Comparison of ENCODE assay signal across 34 cellular contexts in the genomic region with DNA sequence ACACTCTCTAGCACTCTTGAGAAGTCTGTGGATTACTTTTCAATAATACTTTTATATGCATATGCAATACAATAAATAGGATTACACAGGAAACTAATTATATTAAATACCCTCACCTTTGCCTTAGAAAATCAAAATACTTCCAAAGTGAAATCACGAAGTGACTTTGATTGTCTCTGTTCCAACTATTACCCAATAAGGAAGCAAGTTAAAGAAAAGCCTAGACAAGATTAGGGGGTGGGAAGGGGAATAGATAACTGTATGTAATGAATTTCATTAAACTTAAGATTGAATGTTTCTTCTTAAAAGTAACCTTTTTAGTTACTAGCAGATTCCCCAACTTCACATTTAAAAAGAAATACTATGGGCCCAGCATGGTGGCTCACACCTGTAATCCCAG.
DNase-seq lines count a peak whose midpoint lies in the region; ATAC-seq, FAIRE-seq and TF ChIP-seq lines count a peak whose summit lies in the region.
"Had no signal": no experiment of that assay in that cellular context is flagged by ENCODE, and none has a peak within 500 bp of the region (broad histone marks: within the 10 kb centered on the region; RNA-seq: fewer than 3 reads in every experiment).

No MANE protein-coding gene starts in this region.

- no peak overlapping the region for H3K14ac ChIP-seq in trophoblast cell (ENCODE audit: low read length)

- FAIRE-seq in small intestine (lab: Jason Lieb, UNC): no peak
- FAIRE-seq: A204.1, A549, D721Med had no signal

- H2AFZ ChIP-seq in trophoblast cell (ENCODE audit: insufficient read depth, low read length, poor library complexity): no peak overlapping the region
- H2AFZ ChIP-seq in PC-9: no peak overlapping the region

- no peak overlapping the region for H3K9ac ChIP-seq in trophoblast cell (ENCODE audit: low read length)
- H3K9ac ChIP-seq: BLaER1; BLaER1 treated with 17β-estradiol and CSF1 and Interleukin-3, amounts not matched to agents 10 nM and 100 nM had no signal

- no peak for DNase-seq in body of pancreas
- DNase-seq in iris pigment epithelial cell (ENCODE audit: low read depth): peak; percentile 5
- DNase-seq in left colon: no peak
- DNase-seq in small intestine: peak; percentile 27
- no peak for DNase-seq in kidney tubule cell (ENCODE audit: low spot score)
- no peak for DNase-seq in trophoblast cell
- DNase-seq in PC-9: no peak
- DNase-seq: 8988T; ACHN; AML-193; BE2C; C1 segment of cervical spinal cord; Caco-2; Calu3; CD4-positive, alpha-beta memory T cell; CD4-positive, alpha-beta T cell; CD4-positive, CD25-positive, alpha-beta regulatory T cell; CD8-positive, alpha-beta memory T cell; CD8-positive, alpha-beta T cell; COR-L47; DMS 273 treated with DMSO at 0.1 percent for 48 hours; DMS153; DMS79; DMS79 treated with DMSO at 0.1 percent for 48 hours; DND-41; EL had no signal

- no peaks in the 10 kb centered on the region for H3K36me3 ChIP-seq in body of pancreas (replicated peaks in 1 of 2; ENCODE audit: insufficient read depth in 1 of 2, low read depth in 2 of 2)
- H3K36me3 ChIP-seq in small intestine (ENCODE audit: control insufficient read depth in 2 of 2, insufficient read depth in 2 of 2, low read length in 2 of 2): no peaks in the 10 kb centered on the region
- no peaks in the 10 kb centered on the region for H3K36me3 ChIP-seq in trophoblast cell (ENCODE audit: control insufficient read depth in 1 of 2, insufficient read depth in 2 of 2, low read length in 2 of 2)
- H3K36me3 ChIP-seq in PC-9 (ENCODE audit: low read depth): no peaks in the 10 kb centered on the region
- H3K36me3 ChIP-seq: BE2C; BLaER1; BLaER1 treated with 17β-estradiol and CSF1 and Interleukin-3, amounts not matched to agents 10 nM and 100 nM had no signal

- ATAC-seq in body of pancreas (peak; percentile 58), left colon (peak; percentile 38), GM18502 (IDR thresholded peaks at IDR 0.05; ENCODE audit: poor library complexity, unreplicated experiment) (no peak)
- ATAC-seq: A549; CD8-positive, alpha-beta T cell had no signal

- H3K4me3 ChIP-seq in body of pancreas (no peak overlapping the region), small intestine (ENCODE audit: low read depth in 1 of 2, low read length in 2 of 2) (no peak overlapping the region), trophoblast cell (ENCODE audit: low read depth, low read length) (no peak overlapping the region), PC-9 (no peak overlapping the region)
- H3K4me3 ChIP-seq: A549; BLaER1; BLaER1 treated with 17β-estradiol and CSF1 and Interleukin-3, amounts not matched to agents 10 nM and 100 nM had no signal

- CTCF ChIA-PET in PC-9 (lab: Charles Lee): no interaction called here

- H4K20me1 ChIP-seq in PC-9 (ENCODE audit: insufficient read depth): no peaks in the 10 kb centered on the region
- H4K20me1 ChIP-seq: BLaER1; BLaER1 treated with 17β-estradiol and CSF1 and Interleukin-3, amounts not matched to agents 10 nM and 100 nM had no signal

- H3K9me3 ChIP-seq in body of pancreas (no peaks in the 10 kb centered on the region), small intestine (ENCODE audit: control insufficient read depth, low read depth) (no peaks in the 10 kb centered on the region), trophoblast cell (ENCODE audit: insufficient read depth, low read depth, low read length) (no peaks in the 10 kb centered on the region), PC-9 (ENCODE audit: insufficient read depth, low read depth) (no peaks in the 10 kb centered on the region)
- H3K9me3 ChIP-seq: A549; BE2C; BLaER1; BLaER1 treated with 17β-estradiol and CSF1 and Interleukin-3, amounts not matched to agents 10 nM and 100 nM; Caco-2 had no signal

- H4K8ac ChIP-seq in trophoblast cell (ENCODE audit: low read depth, low read length): no peak overlapping the region

- H3F3A ChIP-seq in PC-9 (ENCODE audit: insufficient read depth, low read depth): no peaks in the 10 kb centered on the region

- H3K4me1 ChIP-seq in body of pancreas (peaks cover 11% of the 10 kb centered on the region), small intestine (ENCODE audit: control insufficient read depth in 2 of 2, insufficient read depth in 1 of 2, low read depth in 1 of 2, low read length in 1 of 2) (no peaks in the 10 kb centered on the region), trophoblast cell (ENCODE audit: control insufficient read depth in 1 of 2, insufficient read depth in 2 of 2, low read length in 2 of 2) (no peaks in the 10 kb centered on the region), PC-9 (replicated peaks; ENCODE audit: insufficient read depth) (no peaks in the 10 kb centered on the region; the same call in 1 of the 2 replicates)
- H3K4me1 ChIP-seq: A549; BLaER1; BLaER1 treated with 17β-estradiol and CSF1 and Interleukin-3, amounts not matched to agents 10 nM and 100 nM; Caco-2 had no signal

- H3K27me3 ChIP-seq in body of pancreas: no peaks in the 10 kb centered on the region
- H3K27me3 ChIP-seq in small intestine (ENCODE audit: control insufficient read depth in 2 of 2, insufficient read depth in 2 of 2, low read length in 2 of 2): no peaks in the 10 kb centered on the region
- H3K27me3 ChIP-seq in trophoblast cell (ENCODE audit: insufficient read depth, low read length): no peaks in the 10 kb centered on the region
- H3K27me3 ChIP-seq in PC-9 (ENCODE audit: insufficient read depth, low read depth): no peaks in the 10 kb centered on the region
- H3K27me3 ChIP-seq: BE2C; BLaER1; BLaER1 treated with 17β-estradiol and CSF1 and Interleukin-3, amounts not matched to agents 10 nM and 100 nM had no signal

- H3K27ac ChIP-seq in body of pancreas: no peak overlapping the region
- H3K27ac ChIP-seq in small intestine (ENCODE audit: low read depth in 1 of 2, low read length in 1 of 2): no peak overlapping the region
- H3K27ac ChIP-seq in trophoblast cell (ENCODE audit: low read depth, low read length): no peak overlapping the region
- H3K27ac ChIP-seq in PC-9: no peak overlapping the region
- H3K27ac ChIP-seq: 22Rv1; A549; BLaER1; BLaER1 treated with 17β-estradiol and CSF1 and Interleukin-3, amounts not matched to agents 10 nM and 100 nM; C4-2B had no signal

- H3K79me2 ChIP-seq in trophoblast cell (ENCODE audit: control insufficient read depth, insufficient read depth, low read length, poor library complexity) (no peaks in the 10 kb centered on the region), PC-9 (ENCODE audit: low read depth) (no peaks in the 10 kb centered on the region)

- no peak overlapping the region for H4K91ac ChIP-seq in trophoblast cell (ENCODE audit: low read depth, low read length)

- H2BK120ac ChIP-seq in trophoblast cell (ENCODE audit: insufficient read depth, low read length, poor library complexity): no peak overlapping the region

- TF ChIP-seq POLR2A in body of pancreas (IDR thresholded peaks at IDR 0.05): no peak

- no peaks in the 10 kb centered on the region for H3K9me2 ChIP-seq in PC-9 (ENCODE audit: insufficient read depth)

- H3K79me1 ChIP-seq in trophoblast cell (ENCODE audit: low read length): no peaks in the 10 kb centered on the region

- H2AK5ac ChIP-seq in trophoblast cell (ENCODE audit: low read length): no peak overlapping the region

- POLR2A ChIA-PET in PC-9 (lab: Charles Lee; ENCODE audit: unreplicated experiment): interaction anchor here (0.5 kb wide), 1 partner anchor 67 kb away, joined by 5 read pairs; a partner anchor contains a TSS

- H3K4ac ChIP-seq in trophoblast cell (ENCODE audit: low read depth, low read length): no peak overlapping the region

- no peak overlapping the region for H4K12ac ChIP-seq in trophoblast cell (ENCODE audit: low read depth, low read length)

- 0 to 7% methylated on average over 1 of the region's 1 CpG for WGBS in body of pancreas, 2 donors
- WGBS in small intestine, 3 donors: 3 to 24% (median 9%) methylated on average over 1 of the region's 1 CpG
- no CpG with 5 or more reads among the region's 1 CpG for WGBS in trophoblast cell (ENCODE audit: extremely low coverage, insufficient coverage, insufficient read length)

- BruUV-seq in PC-9 (replicated peaks; lab: Mats Ljungman, UMichigan): no TSS peak

- no peak overlapping the region for H3K4me2 ChIP-seq in trophoblast cell (ENCODE audit: low read length)
- H3K4me2 ChIP-seq in PC-9: no peak overlapping the region
- H3K4me2 ChIP-seq: A549; BLaER1; BLaER1 treated with 17β-estradiol and CSF1 and Interleukin-3, amounts not matched to agents 10 nM and 100 nM had no signal

- no peak overlapping the region for H3K23ac ChIP-seq in trophoblast cell (ENCODE audit: low read length)

- H2BK12ac ChIP-seq in trophoblast cell (ENCODE audit: low read length): no peak overlapping the region

- no peak overlapping the region for H3K18ac ChIP-seq in trophoblast cell (ENCODE audit: low read length)

- no peak overlapping the region for H2BK5ac ChIP-seq in trophoblast cell (ENCODE audit: low read depth, low read length, poor library complexity)

- intact Hi-C loops in body of pancreas (cut with DNase I): no loop called here
- intact Hi-C loops in left colon (cut with DNase I, micrococcal nuclease): no loop called here
- intact Hi-C loops in PC-9 (cut with micrococcal nuclease; ENCODE audit: unreplicated experiment): no loop called here

- TF ChIP-seq CTCF in body of pancreas (IDR thresholded peaks at IDR 0.05): no peak
- no peak for TF ChIP-seq CTCF in PC-9 (conservative IDR thresholded peaks at IDR 0.05)

Comparison
In these comparisons a context has a peak if more than half of its experiments do, and no peak if none do; other contexts are left out.
1. DNase-seq: peak in iris pigment epithelial cell (single experiment) and small intestine (single experiment); none in body of pancreas (0 of 4), left colon (0 of 2), kidney tubule cell (single experiment), trophoblast cell (0 of 2) and PC-9 (0 of 2).